Comparison of ENCODE assay signal across 8 cellular contexts in the genomic region with DNA sequence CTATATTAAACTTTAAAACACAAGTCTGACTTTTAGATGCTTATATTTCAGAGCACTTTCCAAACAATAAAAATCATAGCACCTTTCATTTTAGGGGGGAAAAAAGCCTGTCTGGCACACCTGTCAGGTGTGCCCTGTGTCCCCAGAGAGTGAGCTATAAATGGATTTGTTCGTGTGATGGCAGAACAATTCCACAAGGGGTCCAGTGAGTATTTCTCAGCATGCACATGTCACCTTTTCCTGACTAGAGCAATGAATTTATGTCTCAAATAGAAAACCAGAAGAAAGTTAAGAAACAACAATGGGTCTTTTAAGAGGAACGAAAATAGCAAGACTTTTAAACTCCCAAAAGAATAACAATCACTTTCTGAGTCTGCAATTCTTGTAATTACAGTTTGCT. TPM values are rescaled to one million over a fixed set of nuclear protein-coding genes. Genes with fewer than 3 reads are reported as not detected.
DNase-seq lines count a peak whose midpoint lies in the region; ATAC-seq and TF ChIP-seq lines count a peak whose summit lies in the region.

No MANE protein-coding gene starts in this region.

- H3K27me3 ChIP-seq in endodermal cell (ENCODE audit: control insufficient read depth, insufficient read depth, low read length, poor library complexity, severe bottlenecking) (no peaks in the 10 kb centered on the region), stomach (no peaks in the 10 kb centered on the region), tibial artery (no peaks in the 10 kb centered on the region)

- no peaks in the 10 kb centered on the region for H3K9me3 Mint-ChIP-seq in endodermal cell
- no peaks in the 10 kb centered on the region for H3K9me3 Mint-ChIP-seq in stimulated activated effector memory CD8-positive, alpha-beta T cell treated with anti-CD3 and anti-CD28 coated beads, Interleukin-12 subunit alpha, Interleukin-12 subunit beta, amount 100 ng/mL, for 72 hours

- H3K9me3 ChIP-seq in endodermal cell (ENCODE audit: control insufficient read depth, low read length) (no peaks in the 10 kb centered on the region), stomach (no peaks in the 10 kb centered on the region), tibial artery (no peaks in the 10 kb centered on the region)

- H3K27ac ChIP-seq in endodermal cell (ENCODE audit: low read depth, low read length), result no peak overlapping the region
- no peak overlapping the region for H3K27ac ChIP-seq in stomach
- H3K27ac ChIP-seq in tibial artery, result no peak overlapping the region

- H3K4me3 Mint-ChIP-seq in endodermal cell, result no peak overlapping the region
- no peak overlapping the region for H3K4me3 Mint-ChIP-seq in stimulated activated effector memory CD8-positive, alpha-beta T cell treated with anti-CD3 and anti-CD28 coated beads, Interleukin-12 subunit alpha, Interleukin-12 subunit beta, amount 100 ng/mL, for 72 hours

- TF ChIP-seq EP300 in stomach (IDR thresholded peaks at IDR 0.05), result no peak

- H3K36me3 Mint-ChIP-seq in endodermal cell (ENCODE audit: low read depth), result no peaks in the 10 kb centered on the region
- H3K36me3 Mint-ChIP-seq in stimulated activated effector memory CD8-positive, alpha-beta T cell treated with anti-CD3 and anti-CD28 coated beads, Interleukin-12 subunit alpha, Interleukin-12 subunit beta, amount 100 ng/mL, for 72 hours, result no peaks in the 10 kb centered on the region

- no peaks in the 10 kb centered on the region for H3K4me1 Mint-ChIP-seq in endodermal cell
- no peaks in the 10 kb centered on the region for H3K4me1 Mint-ChIP-seq in stimulated activated effector memory CD8-positive, alpha-beta T cell treated with anti-CD3 and anti-CD28 coated beads, Interleukin-12 subunit alpha, Interleukin-12 subunit beta, amount 100 ng/mL, for 72 hours

- TF ChIP-seq CTCF in AG09309 (IDR thresholded peaks at IDR 0.05; ENCODE audit: control insufficient read depth, insufficient read depth, low read depth, low read length, missing control alignments) (peak; percentile 14), endodermal cell (conservative IDR thresholded peaks at IDR 0.05) (peak; percentile 62), stomach (IDR thresholded peaks at IDR 0.05) (peak in 2 of 7 experiments; percentile 5 to 32), tibial artery (IDR thresholded peaks at IDR 0.05) (no peak)

- H3K4me3 ChIP-seq in AG09309 (ENCODE audit: control insufficient read depth, low read depth, low read length), result no peak overlapping the region
- no peak overlapping the region for H3K4me3 ChIP-seq in endodermal cell (ENCODE audit: low read length)
- H3K4me3 ChIP-seq in stomach, result no peak overlapping the region
- H3K4me3 ChIP-seq in tibial artery, result no peak overlapping the region

- H3K9ac ChIP-seq in endodermal cell (ENCODE audit: extremely low read depth, low read length, poor library complexity, severe bottlenecking), result no peak overlapping the region

- DNase-seq in AG09309 (ENCODE audit: low read depth), result no peak
- peak; percentile 58 for DNase-seq in NAMALWA (ENCODE audit: low spot score)
- no peak for DNase-seq in endodermal cell
- no peak for DNase-seq in stimulated activated effector memory CD8-positive, alpha-beta T cell treated with anti-CD3 and anti-CD28 coated beads, Interleukin-12 subunit alpha, Interleukin-12 subunit beta, amount 100 ng/mL, for 72 hours (ENCODE audit: low spot score in 2 of 2)
- DNase-seq in central memory CD4-positive, alpha-beta T cell, result no peak
- DNase-seq in stomach, result no peak
- no peak for DNase-seq in tibial artery

- ATAC-seq in GM18867 (IDR thresholded peaks at IDR 0.05; ENCODE audit: unreplicated experiment), result peak; percentile 70
- no peak for ATAC-seq in stimulated activated effector memory CD8-positive, alpha-beta T cell treated with anti-CD3 and anti-CD28 coated beads, Interleukin-12 subunit alpha, Interleukin-12 subunit beta, amount 100 ng/mL, for 72 hours

- H3K27ac Mint-ChIP-seq in endodermal cell, result no peak overlapping the region
- no peak overlapping the region for H3K27ac Mint-ChIP-seq in stimulated activated effector memory CD8-positive, alpha-beta T cell treated with anti-CD3 and anti-CD28 coated beads, Interleukin-12 subunit alpha, Interleukin-12 subunit beta, amount 100 ng/mL, for 72 hours

- intact Hi-C loops in stomach (cut with DNase I; ENCODE audit: low total_unique reads), result no loop called here
- intact Hi-C loops in tibial artery (cut with DNase I; ENCODE audit: low total_unique reads), result no loop called here

- WGBS in endodermal cell (ENCODE audit: insufficient coverage in 1 of 2, insufficient read length in 1 of 2), 2 experiments, result 91 to 100% methylated on average over 2 of the region's 2 CpGs
- WGBS in stomach, 5 donors, result 46 to 55% (median 48%) methylated on average over 2 of the region's 2 CpGs

- no peak for TF ChIP-seq POLR2A in stomach (IDR thresholded peaks at IDR 0.05)

- no peaks in the 10 kb centered on the region for H3K4me1 ChIP-seq in endodermal cell (ENCODE audit: control insufficient read depth, insufficient read depth, low read length)
- no peaks in the 10 kb centered on the region for H3K4me1 ChIP-seq in stomach
- H3K4me1 ChIP-seq in tibial artery, result no peaks in the 10 kb centered on the region

- H3K27me3 Mint-ChIP-seq in endodermal cell (ENCODE audit: insufficient read depth), result no peaks in the 10 kb centered on the region

- no peaks in the 10 kb centered on the region for H3K36me3 ChIP-seq in endodermal cell (ENCODE audit: control insufficient read depth, insufficient read depth, low read length)
- no peaks in the 10 kb centered on the region for H3K36me3 ChIP-seq in stomach
- H3K36me3 ChIP-seq in tibial artery, result no peaks in the 10 kb centered on the region

RNA-seq across cellular contexts. Expression of gene ACVR1C, which starts 55.9 kb away (rescaled TPM):
- total RNA-seq in endodermal cell, result under 1 TPM; 0.59 to 0.69 TPM
- polyA plus RNA-seq in endodermal cell (2013, experiment 1 of 2), result 0.50 TPM
- polyA plus RNA-seq in endodermal cell (2013, experiment 2 of 2), result 0.66 TPM
- total RNA-seq in stomach, result 1 to 10 TPM in 3 of 5 donors, under 1 TPM in 1, not detected in 1; under 0.01 to 8.4 (median 1.4) TPM
- under 1 TPM; 0.28 to 0.61 (median 0.31) TPM for polyA plus RNA-seq in stomach

Comparison
In these comparisons a context has a peak if more than half of its experiments do, and no peak if none do; other contexts are left out.
1. CTCF ChIP-seq: peak in AG09309 (single experiment) and endodermal cell (single experiment); none in tibial artery (0 of 2).